ENCODE assay signal across 18 cellular contexts in the genomic region with DNA sequence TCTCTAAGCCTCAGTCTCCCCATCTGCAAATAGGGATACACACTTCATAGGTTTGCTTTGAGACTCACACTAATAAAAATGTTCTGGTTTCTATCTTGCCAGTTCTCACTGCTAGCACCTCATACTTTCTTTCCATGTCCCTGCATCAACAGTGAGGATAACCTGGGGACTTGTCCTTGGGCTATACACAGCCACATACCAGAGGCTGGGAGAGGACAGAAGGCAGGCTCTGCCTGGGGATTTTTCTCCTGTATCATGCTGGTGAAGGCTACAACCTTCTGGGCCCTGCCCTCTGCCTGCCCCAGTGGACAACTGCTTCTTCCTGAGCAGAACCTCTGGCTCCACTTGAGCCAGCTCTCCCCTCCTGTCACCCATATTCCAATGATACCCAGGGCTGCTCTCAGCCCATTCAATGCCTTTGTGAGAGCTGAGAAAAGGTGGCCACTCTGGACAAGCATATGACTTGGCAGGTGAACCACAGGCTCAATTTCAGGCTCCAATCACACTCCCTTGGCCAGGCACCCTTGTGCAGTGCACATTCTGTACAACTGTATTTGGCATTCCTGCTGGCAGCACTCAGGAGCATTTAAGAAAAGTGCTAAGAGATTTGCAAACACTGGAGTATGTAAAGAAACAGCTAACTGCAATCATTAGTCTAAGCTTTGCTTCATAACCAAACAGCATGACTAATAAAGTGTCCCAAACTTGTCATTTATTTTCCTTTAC.
DNase-seq lines count a peak whose midpoint lies in the region; ATAC-seq, FAIRE-seq and TF ChIP-seq lines count a peak whose summit lies in the region.
"Had no signal": no experiment of that assay in that cellular context is flagged by ENCODE, and none has a peak within 500 bp of the region (broad histone marks: within the 10 kb centered on the region; RNA-seq: fewer than 3 reads in every experiment).

No MANE protein-coding gene starts in this region.

- H3F3A ChIP-seq in neural progenitor cell (ENCODE audit: low read depth): no peaks in the 10 kb centered on the region

- H3K4me3 Mint-ChIP-seq in brain (no peak overlapping the region), neural progenitor cell (no peak overlapping the region), endothelial cell (ENCODE audit: unreplicated experiment) (no peak overlapping the region)
- H3K4me3 Mint-ChIP-seq: CD4-positive, CD25-positive, alpha-beta regulatory T cell had no signal

- H2AFZ ChIP-seq in HepG2 (ENCODE audit: low read length) (no peak overlapping the region), neural progenitor cell (replicated peaks) (no peak overlapping the region)

- DNase-seq in HepG2 (ENCODE audit: low spot score): no peak
- no peak for DNase-seq in right lobe of liver
- no peak for DNase-seq in neural progenitor cell (ENCODE audit: low spot score)
- DNase-seq in NCI-H1092 treated with DMSO at 0.1 percent for 48 hours (lab: John Stamatoyannopoulos, UW): no peak
- DNase-seq in NCI-H82 treated with DMSO at 0.1 percent for 48 hours (lab: John Stamatoyannopoulos, UW; ENCODE audit: unreplicated experiment): no peak
- no peak for DNase-seq in endothelial cell (ENCODE audit: low spot score)
- DNase-seq in psoas muscle: no peak
- DNase-seq: 8988T, AML-193, DMS79 had no signal

- no peak for TF ChIP-seq POLR2A in HepG2 (IDR thresholded peaks at IDR 0.05; ENCODE audit: insufficient read depth in 1 of 2, low read depth in 2 of 2, low read length in 2 of 2)
- TF ChIP-seq POLR2A in right lobe of liver (IDR thresholded peaks at IDR 0.05): no peak

- no peaks in the 10 kb centered on the region for H3K79me2 ChIP-seq in HepG2 (ENCODE audit: insufficient read depth, low read length)
- no peaks in the 10 kb centered on the region for H3K79me2 ChIP-seq in neural progenitor cell (ENCODE audit: low read depth)

- H3K4me1 Mint-ChIP-seq in brain (peaks cover 64% of the 10 kb centered on the region), neural progenitor cell (peaks cover 12% of the 10 kb centered on the region), endothelial cell (ENCODE audit: unreplicated experiment) (no peaks in the 10 kb centered on the region)
- H3K4me1 Mint-ChIP-seq: CD4-positive, CD25-positive, alpha-beta regulatory T cell had no signal

- H3K27ac Mint-ChIP-seq in brain (peak overlapping the region in 4 of 5 experiments; percentile 69 to 93 (median 82)), neural progenitor cell (peak overlapping the region; percentile 62), endothelial cell (ENCODE audit: unreplicated experiment) (no peak overlapping the region)
- H3K27ac Mint-ChIP-seq: CD4-positive, CD25-positive, alpha-beta regulatory T cell had no signal

- H4K20me1 ChIP-seq in HepG2 (ENCODE audit: insufficient read depth, low read length): no peaks in the 10 kb centered on the region
- no peaks in the 10 kb centered on the region for H4K20me1 ChIP-seq in neural progenitor cell (ENCODE audit: low read depth)
- H4K20me1 ChIP-seq: BLaER1 had no signal

- TF ChIP-seq EP300 in HepG2 (IDR thresholded peaks at IDR 0.05; ENCODE audit: low read depth in 2 of 2, low read length in 2 of 2): no peak
- no peak for TF ChIP-seq EP300 in HepG2 (CRISPR knock-in tag; IDR thresholded peaks at IDR 0.05; ENCODE audit: borderline replicate concordance)

- no peak for TF ChIP-seq RAD21 in HepG2 (CRISPR knock-in tag; IDR thresholded peaks at IDR 0.05)

- H3K27me3 Mint-ChIP-seq in brain (peaks cover 8% of the 10 kb centered on the region), neural progenitor cell (ENCODE audit: insufficient read depth, low read depth) (peaks cover 11% of the 10 kb centered on the region), endothelial cell (ENCODE audit: unreplicated experiment) (peaks cover 1% of the 10 kb centered on the region)

- H3K27ac ChIP-seq in HepG2 (ENCODE audit: extremely low read length, insufficient read depth, low read length) (no peak overlapping the region), right lobe of liver (no peak overlapping the region), neural progenitor cell (no peak overlapping the region), psoas muscle (no peak overlapping the region)
- H3K27ac ChIP-seq: BLaER1, HL-60 had no signal

- intact Hi-C loops in HepG2 (cut with micrococcal nuclease; ENCODE audit: unreplicated experiment): no loop called here
- intact Hi-C loops in right lobe of liver (cut with DNase I): no loop called here
- intact Hi-C loops in psoas muscle (cut with DNase I): no loop called here

- H3K36me3 Mint-ChIP-seq in brain (no peaks in the 10 kb centered on the region), neural progenitor cell (no peaks in the 10 kb centered on the region), endothelial cell (ENCODE audit: low read depth, unreplicated experiment) (no peaks in the 10 kb centered on the region)

- H3K9me3 ChIP-seq in HepG2 (ENCODE audit: low read length): no peaks in the 10 kb centered on the region
- H3K9me3 ChIP-seq in right lobe of liver: no peaks in the 10 kb centered on the region
- H3K9me3 ChIP-seq in neural progenitor cell (ENCODE audit: low read depth): no peaks in the 10 kb centered on the region
- H3K9me3 ChIP-seq in psoas muscle: peaks cover 5% of the 10 kb centered on the region

- H3K4me2 ChIP-seq in HepG2 (ENCODE audit: low read depth, low read length) (no peak overlapping the region), neural progenitor cell (no peak overlapping the region)
- H3K4me2 ChIP-seq: BLaER1 had no signal

- POLR2A ChIA-PET in HepG2 (lab: Yijun Ruan, JAX): no interaction called here

- H3K4me1 ChIP-seq in HepG2 (ENCODE audit: insufficient read depth, low read length) (no peaks in the 10 kb centered on the region), right lobe of liver (no peaks in the 10 kb centered on the region), neural progenitor cell (no peaks in the 10 kb centered on the region), psoas muscle (no peaks in the 10 kb centered on the region)

- no peaks in the 10 kb centered on the region for H3K36me3 ChIP-seq in HepG2 (replicated peaks in 1 of 2; ENCODE audit: control insufficient read depth in 1 of 2, insufficient read depth in 2 of 2, low read length in 2 of 2)
- H3K36me3 ChIP-seq in right lobe of liver: no peaks in the 10 kb centered on the region
- H3K36me3 ChIP-seq in neural progenitor cell: no peaks in the 10 kb centered on the region
- no peaks in the 10 kb centered on the region for H3K36me3 ChIP-seq in psoas muscle (ENCODE audit: insufficient read depth in 1 of 2, low read depth in 1 of 2)
- H3K36me3 ChIP-seq: BLaER1 had no signal

- no peaks in the 10 kb centered on the region; a peak in 2 of 5 replicates for H3K27me3 ChIP-seq in HepG2 (ENCODE audit: control insufficient read depth in 1 of 2, insufficient read depth in 2 of 2, low read length in 2 of 2)
- H3K27me3 ChIP-seq in right lobe of liver: no peaks in the 10 kb centered on the region
- H3K27me3 ChIP-seq in neural progenitor cell: no peaks in the 10 kb centered on the region
- H3K27me3 ChIP-seq in psoas muscle (ENCODE audit: insufficient read depth in 3 of 3, low read length in 2 of 3): peaks cover 0 to 4% (median 0%) of the 10 kb centered on the region in 3 donors
- H3K27me3 ChIP-seq: BLaER1 had no signal

- no peak for FAIRE-seq in HepG2 (lab: Jason Lieb, UNC)
- FAIRE-seq: G401.6, GM12892, H54 had no signal

- H3K9ac ChIP-seq in HepG2 (ENCODE audit: insufficient read depth, low read depth, low read length) (no peak overlapping the region), neural progenitor cell (no peak overlapping the region)
- H3K9ac ChIP-seq: BLaER1 had no signal

- in situ Hi-C loops in HepG2 (cut with HindIII; ENCODE audit: extremely low pct_ligation_motif_present, low pct_unique_long_range_greater_than_20kb): no loop called here

- H3K9me3 Mint-ChIP-seq in brain: peaks cover 11 to 39% (median 19%) of the 10 kb centered on the region in 5 experiments
- peaks cover 16% of the 10 kb centered on the region for H3K9me3 Mint-ChIP-seq in neural progenitor cell
- no peaks in the 10 kb centered on the region for H3K9me3 Mint-ChIP-seq in endothelial cell (ENCODE audit: unreplicated experiment)

- H3K4me3 ChIP-seq in HepG2 (replicated peaks in 1 of 3; ENCODE audit: insufficient read depth in 1 of 3, low read depth in 2 of 3, low read length in 3 of 3): no peak overlapping the region
- no peak overlapping the region for H3K4me3 ChIP-seq in right lobe of liver
- no peak overlapping the region for H3K4me3 ChIP-seq in neural progenitor cell
- H3K4me3 ChIP-seq in psoas muscle: no peak overlapping the region
- H3K4me3 ChIP-seq: BLaER1 had no signal

- no peak for TF ChIP-seq CTCF in HepG2 (CRISPR knock-in tag; IDR thresholded peaks at IDR 0.05)
- no peak for TF ChIP-seq CTCF in right lobe of liver (IDR thresholded peaks at IDR 0.05)
- no peak for TF ChIP-seq CTCF in brain (conservative IDR thresholded peaks at IDR 0.05)
- TF ChIP-seq CTCF in neural progenitor cell (IDR thresholded peaks at IDR 0.05): no peak
- TF ChIP-seq CTCF in endothelial cell (IDR thresholded peaks at IDR 0.05; ENCODE audit: unreplicated experiment): no peak
- no peak for TF ChIP-seq CTCF in psoas muscle (IDR thresholded peaks at IDR 0.05)

- peak; percentile 53 for ATAC-seq in HepG2
- ATAC-seq in right lobe of liver: no peak
- ATAC-seq in psoas muscle: no peak
- ATAC-seq: HCT116 had no signal

- CTCF ChIA-PET in HepG2 (lab: Yijun Ruan, JAX; ENCODE audit: low intra/inter-chr PET ratio, low total read pairs): no interaction called here

- no TSS peak for BruUV-seq in HepG2 (replicated peaks; lab: Mats Ljungman, UMichigan)

TF ChIP-seq in HepG2, 621 proteins besides CTCF, POLR2A, EP300 and RAD21 (continues in another document):
- TF ChIP-seq ZNF101 (CRISPR knock-in tag; IDR thresholded peaks at IDR 0.05; ENCODE audit: borderline replicate concordance, low read depth): no peak
- TF ChIP-seq ZNF672 (CRISPR knock-in tag; IDR thresholded peaks at IDR 0.05): no peak
- no peak for TF ChIP-seq GFI1 (CRISPR knock-in tag; IDR thresholded peaks at IDR 0.05; ENCODE audit: borderline replicate concordance)
